Comparison of ENCODE assay signal across 1 cellular context in the genomic region with DNA sequence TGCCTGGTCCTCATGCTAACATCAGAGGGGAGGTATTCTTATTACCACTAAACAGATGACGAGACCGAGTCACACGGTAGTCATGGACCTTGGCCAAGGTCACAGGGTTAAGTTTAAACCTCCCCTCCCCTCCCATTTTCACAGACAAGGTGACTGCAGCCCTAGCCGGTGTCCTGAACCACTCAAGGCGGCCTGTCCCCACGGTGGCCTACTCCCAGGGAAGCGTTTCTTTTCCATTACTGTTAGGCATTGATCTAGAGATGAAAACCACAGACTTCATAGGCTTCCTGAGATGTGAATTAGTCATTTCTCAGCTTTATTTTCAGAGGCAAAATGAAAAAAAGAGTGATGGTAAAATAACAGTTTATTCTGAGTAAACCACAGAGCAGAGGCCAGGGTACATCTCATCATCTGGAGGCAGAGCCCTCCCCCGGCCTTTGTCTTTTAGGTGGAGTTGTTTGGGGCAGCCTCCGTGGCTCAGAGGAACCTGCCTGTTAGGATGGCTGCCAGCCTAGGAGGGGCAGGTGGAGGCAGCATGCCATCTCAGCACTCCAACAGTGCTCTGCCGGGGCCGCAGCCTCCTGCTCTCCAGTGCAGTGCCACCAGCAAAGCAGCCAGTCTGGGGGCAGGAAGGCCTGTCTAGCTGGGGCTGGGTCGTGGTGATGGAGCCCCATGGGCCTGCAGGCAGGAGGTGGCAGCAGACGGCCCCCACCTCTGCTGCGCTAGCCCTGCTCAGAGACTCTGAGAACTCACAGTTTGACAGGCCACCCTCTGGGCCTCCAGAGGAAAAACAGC.
TF ChIP-seq lines count a peak whose summit lies in the region.

No MANE protein-coding gene starts in this region.

TF ChIP-seq in HEK293, 187 proteins besides CTCF, POLR2A, EP300 and RAD21 (continued from another document):
- TF ChIP-seq, protein P1, sequence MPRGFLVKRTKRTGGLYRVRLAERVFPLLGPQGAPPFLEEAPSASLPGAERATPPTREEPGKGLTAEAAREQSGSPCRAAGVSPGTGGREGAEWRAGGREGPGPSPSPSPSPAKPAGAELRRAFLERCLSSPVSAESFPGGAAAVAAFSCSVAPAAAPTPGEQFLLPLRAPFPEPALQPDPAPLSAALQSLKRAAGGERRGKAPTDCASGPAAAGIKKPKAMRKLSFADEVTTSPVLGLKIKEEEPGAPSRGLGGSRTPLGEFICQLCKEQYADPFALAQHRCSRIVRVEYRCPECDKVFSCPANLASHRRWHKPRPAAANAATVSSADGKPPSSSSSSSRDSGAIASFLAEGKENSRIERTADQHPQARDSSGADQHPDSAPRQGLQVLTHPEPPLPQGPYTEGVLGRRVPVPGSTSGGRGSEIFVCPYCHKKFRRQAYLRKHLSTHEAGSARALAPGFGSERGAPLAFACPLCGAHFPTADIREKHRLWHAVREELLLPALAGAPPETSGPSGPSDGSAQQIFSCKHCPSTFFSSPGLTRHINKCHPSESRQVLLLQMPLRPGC (tag by site-specific recombination; IDR thresholded peaks at IDR 0.05): no peak
- no peak for TF ChIP-seq ZNF324 (tag by site-specific recombination; IDR thresholded peaks at IDR 0.05)
- TF ChIP-seq FEZF1 (tag by site-specific recombination; IDR thresholded peaks at IDR 0.05): no peak
